In genomic region chr16:21614896-21615295, GRCh38 we compare ENCODE assay signal across 17 cellular contexts. TPM values are rescaled to one million over a fixed set of nuclear protein-coding genes. Genes with fewer than 3 reads are reported as not detected.
DNase-seq lines count a peak whose midpoint lies in the region; ATAC-seq and TF ChIP-seq lines count a peak whose summit lies in the region.
"Had no signal": no experiment of that assay in that cellular context is flagged by ENCODE, and none has a peak within 500 bp of the region (broad histone marks: within the 10 kb centered on the region; RNA-seq: fewer than 3 reads in every experiment).

No MANE protein-coding gene starts in this region.

- H3K27me3 Mint-ChIP-seq in MCF 10A (ENCODE audit: insufficient read depth, unreplicated experiment), result no peaks in the 10 kb centered on the region
- no peaks in the 10 kb centered on the region for H3K27me3 Mint-ChIP-seq in dendritic cell treated with granulocyte-macrophage colony-stimulating factor and Interleukin-4, amounts not matched to agents 40 ng/mL and 50 ng/mL, for 4 days
- H3K27me3 Mint-ChIP-seq: IgD-negative memory B cell; naive thymus-derived CD8-positive, alpha-beta T cell had no signal

- in situ Hi-C loops in mammary epithelial cell (cut with MboI; ENCODE audit: low sequenced_read_pairs in 2 of 2), result no loop called here

- dilution Hi-C loops in mammary epithelial cell (cut with HindIII; ENCODE audit: low sequenced_read_pairs), result no loop called here

- peaks cover 5% of the 10 kb centered on the region for H4K20me1 ChIP-seq in mammary epithelial cell (ENCODE audit: insufficient read depth, low read length)
- H4K20me1 ChIP-seq in KMS-11 (ENCODE audit: insufficient read depth), result 0 out of 2 replicates have a peak, but pooled peaks cover 4% of the 10 kb centered on the region

- no peaks in the 10 kb centered on the region for H3K9me3 ChIP-seq in mammary epithelial cell (replicated peaks; ENCODE audit: insufficient read depth, low read length)

- POLR2A ChIA-PET in MCF 10A (lab: Yijun Ruan, JAX), result no interaction called here

- H3K4me2 ChIP-seq in mammary epithelial cell (ENCODE audit: insufficient read depth, low read depth, low read length), result no peak overlapping the region
- no peak overlapping the region for H3K4me2 ChIP-seq in KMS-11

- intact Hi-C loops in MCF 10A (cut with micrococcal nuclease), result no loop called here
- intact Hi-C loops in mammary epithelial cell (cut with micrococcal nuclease), result no loop called here
- intact Hi-C loops in dendritic cell treated with granulocyte-macrophage colony-stimulating factor and Interleukin-4, amounts not matched to agents 40 ng/mL and 50 ng/mL, for 4 days (cut with micrococcal nuclease), result no loop called here

- H3K27ac Mint-ChIP-seq in MCF 10A (ENCODE audit: low read depth, unreplicated experiment), result peak overlapping the region; percentile 75
- H3K27ac Mint-ChIP-seq in dendritic cell treated with granulocyte-macrophage colony-stimulating factor and Interleukin-4, amounts not matched to agents 40 ng/mL and 50 ng/mL, for 4 days, result peak overlapping the region; percentile 64
- peak overlapping the region; percentile 76 for H3K27ac Mint-ChIP-seq in stimulated activated effector memory CD8-positive, alpha-beta T cell treated with anti-CD3 and anti-CD28 coated beads, Interleukin-12 subunit alpha, Interleukin-12 subunit beta, amount 100 ng/mL, for 72 hours
- H3K27ac Mint-ChIP-seq: IgD-negative memory B cell had no signal

- CTCF ChIA-PET in MCF 10A (lab: Yijun Ruan, JAX) (no interaction called here), mammary epithelial cell (lab: Charles Lee; ENCODE audit: low non-redundant PET) (no interaction called here)

- BruUV-seq in MCF 10A (replicated peaks; lab: Mats Ljungman, UMichigan) (no TSS peak), mammary epithelial cell (replicated peaks; lab: Mats Ljungman, UMichigan) (no TSS peak)

- ATAC-seq in stimulated activated effector memory CD8-positive, alpha-beta T cell treated with anti-CD3 and anti-CD28 coated beads, Interleukin-12 subunit alpha, Interleukin-12 subunit beta, amount 100 ng/mL, for 72 hours, result no peak
- no peak for ATAC-seq in GM21529 (IDR thresholded peaks at IDR 0.05; ENCODE audit: unreplicated experiment)
- ATAC-seq: naive thymus-derived CD8-positive, alpha-beta T cell; stimulated activated naive CD8-positive, alpha-beta T cell treated with anti-CD3 and anti-CD28 coated beads, Interleukin-15, Interleukin-2, amounts not matched to agents 100 U/mL and 50 U/mL, for 24 hours had no signal

- H3K79me2 ChIP-seq in mammary epithelial cell (ENCODE audit: insufficient read depth, low read length), result peaks cover 79% of the 10 kb centered on the region
- peaks cover 36% of the 10 kb centered on the region for H3K79me2 ChIP-seq in KMS-11 (ENCODE audit: insufficient read depth, low read depth)

- DNase-seq in MCF 10A (ENCODE audit: unreplicated experiment) (no peak), mammary epithelial cell (no peak), NCI-H1105 (lab: John Stamatoyannopoulos, UW) (no peak), HUDEP-2 (lab: John Stamatoyannopoulos, UW; ENCODE audit: unreplicated experiment in 76 of 76) (no peak)
- DNase-seq in stimulated activated effector memory CD8-positive, alpha-beta T cell treated with anti-CD3 and anti-CD28 coated beads, Interleukin-12 subunit alpha, Interleukin-12 subunit beta, amount 100 ng/mL, for 72 hours (ENCODE audit: low spot score in 2 of 2), result no peak
- DNase-seq: activated gamma-delta T cell; anterior cingulate cortex; naive thymus-derived CD8-positive, alpha-beta T cell; SIG-M5; stimulated activated CD4-positive, alpha-beta T cell treated with anti-CD3 and anti-CD28 coated beads, Interleukin-15, amount 100 ng/mL, for 24 hours; stimulated activated naive CD8-positive, alpha-beta T cell treated with anti-CD3 and anti-CD28 coated beads, Interleukin-15, Interleukin-2, amounts not matched to agents 100 U/mL and 50 U/mL, for 24 hours had no signal

- TF ChIP-seq CTCF in MCF 10A (IDR thresholded peaks at IDR 0.05; ENCODE audit: unreplicated experiment) (no peak), mammary epithelial cell (conservative IDR thresholded peaks at IDR 0.05 in 1 of 2, IDR thresholded peaks at IDR 0.05 in 1 of 2; ENCODE audit: extremely low read depth in 1 of 2, insufficient read depth in 1 of 2, low read depth in 1 of 2, low read length in 2 of 2) (peak in 1 of 2 donors; percentile 3), KMS-11 (conservative IDR thresholded peaks at IDR 0.05; ENCODE audit: low read depth, low read length) (peak; percentile 42)

- WGBS in mammary epithelial cell (ENCODE audit: low coverage, missing lambda C conversion rate), result 93% methylated on average over 3 of the region's 3 CpGs

- H3K36me3 ChIP-seq in mammary epithelial cell (ENCODE audit: insufficient read depth, low read length) (peaks cover 2% of the 10 kb centered on the region), KMS-11 (ENCODE audit: insufficient read depth) (no peaks in the 10 kb centered on the region)

- no peaks in the 10 kb centered on the region for H3K9me3 Mint-ChIP-seq in MCF 10A (ENCODE audit: unreplicated experiment)
- H3K9me3 Mint-ChIP-seq in dendritic cell treated with granulocyte-macrophage colony-stimulating factor and Interleukin-4, amounts not matched to agents 40 ng/mL and 50 ng/mL, for 4 days, result no peaks in the 10 kb centered on the region
- H3K9me3 Mint-ChIP-seq in stimulated activated effector memory CD8-positive, alpha-beta T cell treated with anti-CD3 and anti-CD28 coated beads, Interleukin-12 subunit alpha, Interleukin-12 subunit beta, amount 100 ng/mL, for 72 hours, result no peaks in the 10 kb centered on the region
- H3K9me3 Mint-ChIP-seq: IgD-negative memory B cell; naive thymus-derived CD8-positive, alpha-beta T cell had no signal

- H3K36me3 Mint-ChIP-seq in MCF 10A (ENCODE audit: insufficient read depth, unreplicated experiment), result peaks cover 25% of the 10 kb centered on the region
- peaks cover 31% of the 10 kb centered on the region for H3K36me3 Mint-ChIP-seq in dendritic cell treated with granulocyte-macrophage colony-stimulating factor and Interleukin-4, amounts not matched to agents 40 ng/mL and 50 ng/mL, for 4 days (ENCODE audit: low read depth)
- peaks cover 52% of the 10 kb centered on the region for H3K36me3 Mint-ChIP-seq in stimulated activated effector memory CD8-positive, alpha-beta T cell treated with anti-CD3 and anti-CD28 coated beads, Interleukin-12 subunit alpha, Interleukin-12 subunit beta, amount 100 ng/mL, for 72 hours

- peaks cover 21% of the 10 kb centered on the region for H3K4me1 Mint-ChIP-seq in MCF 10A (ENCODE audit: insufficient read depth, unreplicated experiment)
- peaks cover 85% of the 10 kb centered on the region for H3K4me1 Mint-ChIP-seq in dendritic cell treated with granulocyte-macrophage colony-stimulating factor and Interleukin-4, amounts not matched to agents 40 ng/mL and 50 ng/mL, for 4 days (ENCODE audit: low read depth)
- peaks cover 51% of the 10 kb centered on the region for H3K4me1 Mint-ChIP-seq in stimulated activated effector memory CD8-positive, alpha-beta T cell treated with anti-CD3 and anti-CD28 coated beads, Interleukin-12 subunit alpha, Interleukin-12 subunit beta, amount 100 ng/mL, for 72 hours

- H3K4me3 Mint-ChIP-seq in MCF 10A (ENCODE audit: unreplicated experiment), result no peak overlapping the region
- no peak overlapping the region for H3K4me3 Mint-ChIP-seq in dendritic cell treated with granulocyte-macrophage colony-stimulating factor and Interleukin-4, amounts not matched to agents 40 ng/mL and 50 ng/mL, for 4 days
- H3K4me3 Mint-ChIP-seq in stimulated activated effector memory CD8-positive, alpha-beta T cell treated with anti-CD3 and anti-CD28 coated beads, Interleukin-12 subunit alpha, Interleukin-12 subunit beta, amount 100 ng/mL, for 72 hours, result no peak overlapping the region

- H2AFZ ChIP-seq in mammary epithelial cell (ENCODE audit: low read depth, low read length), result no peak overlapping the region
- H2AFZ ChIP-seq in KMS-11 (ENCODE audit: low read depth), result no peak overlapping the region

- H3K27me3 ChIP-seq in mammary epithelial cell (ENCODE audit: insufficient read depth, low read length) (no peaks in the 10 kb centered on the region), KMS-11 (ENCODE audit: insufficient read depth, low read depth) (no peaks in the 10 kb centered on the region)

- H3K4me1 ChIP-seq in mammary epithelial cell (ENCODE audit: insufficient read depth, low read length) (peaks cover 15% of the 10 kb centered on the region), KMS-11 (ENCODE audit: low read depth, poor library complexity, severe bottlenecking) (peaks cover 47% of the 10 kb centered on the region)

- H3K9ac ChIP-seq in mammary epithelial cell (ENCODE audit: insufficient read depth, low read length), result no peak overlapping the region
- H3K9ac ChIP-seq in KMS-11, result no peak overlapping the region

- H3K4me3 ChIP-seq in mammary epithelial cell (replicated peaks in 1 of 3; ENCODE audit: insufficient read depth in 1 of 3, low read depth in 2 of 3, low read length in 3 of 3) (no peak overlapping the region), KMS-11 (IDR thresholded peaks at IDR 0.05; ENCODE audit: insufficient read depth, low read depth, low read length) (no peak overlapping the region)

- H3K27ac ChIP-seq in mammary epithelial cell (ENCODE audit: insufficient read depth, low read depth, low read length), result no peak overlapping the region
- H3K27ac ChIP-seq in KMS-11, result no peak overlapping the region
- H3K27ac ChIP-seq: epithelial cell of prostate had no signal

RNA-seq across cellular contexts. Expression of gene METTL9, which starts 15.5 kb away (rescaled TPM):
- 63.9 and 67.6 TPM in 2 replicates for total RNA-seq in MCF 10A (2022)
- total RNA-seq in mammary epithelial cell, result 100 to 1,000 TPM in 1 of 2 donors, 10 to 100 TPM in 1; 86.1 to 131 TPM
- polyA plus RNA-seq in mammary epithelial cell, result 62.0 TPM
- 34.9 TPM for polyA minus RNA-seq in mammary epithelial cell

RNA-seq across cellular contexts. Expression of gene IGSF6, which starts 37.5 kb away (rescaled TPM):
- total RNA-seq in MCF 10A (2022), result not detected in 2 replicates
- not detected for total RNA-seq in mammary epithelial cell
- polyA plus RNA-seq in mammary epithelial cell, result not detected
- polyA minus RNA-seq in mammary epithelial cell, result not detected
- total RNA-seq: lung microvascular endothelial cell had no signal

RNA-seq across cellular contexts. Expression of gene OTOA, which starts 48.9 kb away (rescaled TPM):
- total RNA-seq in MCF 10A (2022) (0.12 and 0.17 TPM in 2 replicates), mammary epithelial cell (1 to 10 TPM in 1 of 2 donors, under 1 TPM in 1; 0.21 to 1.5 TPM)
- 0.07 TPM for polyA plus RNA-seq in mammary epithelial cell
- polyA minus RNA-seq in mammary epithelial cell, result not detected
- polyA plus RNA-seq: IgD-negative memory B cell; naive thymus-derived CD8-positive, alpha-beta T cell had no signal
